ENCODE assay signal across 21 cellular contexts in the genomic region with DNA sequence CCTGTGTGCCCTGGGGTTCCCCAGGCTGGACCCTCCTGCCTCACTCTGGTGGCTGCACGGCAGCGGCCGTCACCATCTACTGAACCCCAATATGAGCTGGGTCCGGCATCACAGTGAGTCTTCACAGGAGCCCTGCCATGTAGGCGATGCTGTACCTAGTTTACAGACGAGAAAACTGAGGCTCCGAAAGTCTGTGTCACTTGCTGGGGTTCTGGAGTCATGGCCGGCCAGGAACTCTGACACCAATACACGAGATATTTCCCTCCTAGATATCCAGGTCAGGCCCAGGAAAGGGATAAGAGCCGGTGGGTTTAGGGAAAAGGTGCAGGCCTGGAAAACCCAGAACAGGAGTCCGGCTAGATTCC.
DNase-seq lines count a peak whose midpoint lies in the region; ATAC-seq and TF ChIP-seq lines count a peak whose summit lies in the region.
"Had no signal": no experiment of that assay in that cellular context is flagged by ENCODE, and none has a peak within 500 bp of the region (broad histone marks: within the 10 kb centered on the region; RNA-seq: fewer than 3 reads in every experiment).

No MANE protein-coding gene starts in this region.

- no peaks in the 10 kb centered on the region for H3K36me3 ChIP-seq in esophagus squamous epithelium
- H3K36me3 ChIP-seq in ovary, result no peaks in the 10 kb centered on the region
- no peaks in the 10 kb centered on the region for H3K36me3 ChIP-seq in stomach
- H3K36me3 ChIP-seq: BLaER1 treated with 17β-estradiol and CSF1 and Interleukin-3, amounts not matched to agents 10 nM and 100 nM; MG63 had no signal

- no peaks in the 10 kb centered on the region for H3K9me3 ChIP-seq in esophagus squamous epithelium
- H3K9me3 ChIP-seq in ovary, result no peaks in the 10 kb centered on the region
- H3K9me3 ChIP-seq in stomach, result no peaks in the 10 kb centered on the region
- H3K9me3 ChIP-seq: A549, MG63 had no signal

- no peak overlapping the region for H3K27ac ChIP-seq in coronary artery
- H3K27ac ChIP-seq in esophagus squamous epithelium, result peak overlapping the region; percentile 6 to 73 (median 40)
- peak overlapping the region; percentile 70 to 90 for H3K27ac ChIP-seq in ovary
- peak overlapping the region in 3 of 5 donors; percentile 32 to 66 (median 41) for H3K27ac ChIP-seq in stomach
- H3K27ac ChIP-seq: A549; BLaER1 treated with 17β-estradiol and CSF1 and Interleukin-3, amounts not matched to agents 10 nM and 100 nM; GM23248; PC-9 had no signal

- peak; percentile 57 for DNase-seq in coronary artery (ENCODE audit: low spot score)
- DNase-seq in esophagus squamous epithelium (lab: John Stamatoyannopoulos, UW), result no peak
- no peak for DNase-seq in ovary
- DNase-seq in stomach, result peak; percentile 15
- DNase-seq in NCI-H510A treated with DMSO at 0.1 percent for 48 hours (lab: John Stamatoyannopoulos, UW), result no peak
- DNase-seq in HT-29 (ENCODE audit: low spot score), result no peak
- DNase-seq: AML-193, GM23248, H9, IMR-90, KG1, MG63, NCI-H2029, NCI-H446, NCI-H526, NCI-H82, PC-9, SHP77 had no signal

- H3K4me1 ChIP-seq in esophagus squamous epithelium (peaks cover 4 to 27% (median 6%) of the 10 kb centered on the region in 3 donors), ovary (ENCODE audit: insufficient read depth) (peaks cover 34% of the 10 kb centered on the region), stomach (peaks cover 7 to 47% (median 18%) of the 10 kb centered on the region in 4 donors)
- H3K4me1 ChIP-seq: A549 had no signal

- TF ChIP-seq EP300 in ovary (IDR thresholded peaks at IDR 0.05) (no peak), stomach (IDR thresholded peaks at IDR 0.05) (no peak)

- 66 to 87% methylated on average over 4 to 10 of the region's 11 CpGs for WGBS in esophagus squamous epithelium, 2 donors
- WGBS in ovary, 3 donors, result 89 to 90% (median 89%) methylated on average over 11 of the region's 11 CpGs
- WGBS in stomach, 5 donors, result 88 to 94% (median 90%) methylated on average over 7 to 11 of the region's 11 CpGs

- H3K27me3 ChIP-seq in esophagus squamous epithelium (peaks cover 0 to 5% (median 0%) of the 10 kb centered on the region in 4 donors), ovary (no peaks in the 10 kb centered on the region), stomach (no peaks in the 10 kb centered on the region)
- H3K27me3 ChIP-seq: MG63 had no signal

- intact Hi-C loops in esophagus squamous epithelium (cut with DNase I) (no loop called here), ovary (cut with DNase I) (loop anchor here in 1 of 4 donors (10.0 kb wide), 1 partner anchor 69 kb away; no protein-coding TSS in a partner anchor), stomach (cut with DNase I; ENCODE audit: low total_unique reads) (no loop called here)

- TF ChIP-seq POLR2A in esophagus squamous epithelium (IDR thresholded peaks at IDR 0.05) (no peak), ovary (IDR thresholded peaks at IDR 0.05) (no peak), stomach (IDR thresholded peaks at IDR 0.05) (no peak)

- no peak for TF ChIP-seq CTCF in coronary artery (IDR thresholded peaks at IDR 0.05)
- TF ChIP-seq CTCF in esophagus squamous epithelium (IDR thresholded peaks at IDR 0.05), result no peak
- TF ChIP-seq CTCF in ovary (IDR thresholded peaks at IDR 0.05), result no peak
- TF ChIP-seq CTCF in stomach (IDR thresholded peaks at IDR 0.05), result no peak

- H3K4me3 ChIP-seq in coronary artery (no peak overlapping the region), esophagus squamous epithelium (no peak overlapping the region), ovary (no peak overlapping the region), stomach (no peak overlapping the region)
- H3K4me3 ChIP-seq: A549; BLaER1 treated with 17β-estradiol and CSF1 and Interleukin-3, amounts not matched to agents 10 nM and 100 nM; GM23248; MG63; PC-9 had no signal

- no peak for ATAC-seq in HG02623 (IDR thresholded peaks at IDR 0.05; ENCODE audit: unreplicated experiment)
- ATAC-seq: A549 had no signal

Comparison
In these comparisons a context has a peak if more than half of its experiments do, and no peak if none do; other contexts are left out.
1. DNase-seq: peak in coronary artery (single experiment) and stomach (single experiment); none in esophagus squamous epithelium (single experiment), ovary (0 of 5), NCI-H510A treated with DMSO at 0.1 percent for 48 hours (single experiment) and HT-29 (single experiment).
2. H3K27ac ChIP-seq: peak in esophagus squamous epithelium (4 of 4), ovary (2 of 2) and stomach (3 of 5); none in coronary artery (0 of 2).